Comparison of ENCODE assay signal across 28 cellular contexts in the genomic region with DNA sequence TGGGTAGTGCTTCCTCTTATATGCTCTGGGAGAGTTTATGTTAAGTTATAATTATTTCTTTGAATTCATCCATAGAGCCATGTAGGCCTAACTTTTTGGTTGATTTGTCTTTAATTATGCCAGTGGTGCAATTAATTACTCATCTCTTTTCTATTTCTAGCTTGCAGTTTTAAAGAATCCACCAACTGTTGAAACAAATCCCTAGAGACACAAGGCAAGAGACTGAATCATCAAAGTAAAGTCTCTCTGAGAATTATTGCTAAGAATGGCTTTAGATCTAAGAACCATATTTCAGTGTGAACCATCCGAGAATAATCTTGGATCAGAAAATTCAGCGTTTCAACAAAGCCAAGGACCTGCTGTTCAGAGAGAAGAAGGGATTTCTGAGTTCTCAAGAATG. TPM values are rescaled to one million over a fixed set of nuclear protein-coding genes. Genes with fewer than 3 reads are reported as not detected.
A peak's percentile ranks its signal among the peaks of the same experiment; 100 is the strongest.
DNase-seq lines count a peak whose midpoint lies in the region; ATAC-seq, FAIRE-seq and TF ChIP-seq lines count a peak whose summit lies in the region.
"Had no signal": no experiment of that assay in that cellular context is flagged by ENCODE, and none has a peak within 500 bp of the region (broad histone marks: within the 10 kb centered on the region; RNA-seq: fewer than 3 reads in every experiment).

No MANE protein-coding gene starts in this region.

- no peak for ATAC-seq in activated CD4-positive, alpha-beta T cell treated with anti-CD3 and anti-CD28 coated beads for 36 hours
- no peak for ATAC-seq in body of pancreas
- ATAC-seq: GM12878 had no signal

- H3K4me1 Mint-ChIP-seq in activated CD4-positive, alpha-beta T cell treated with anti-CD3 and anti-CD28 coated beads for 36 hours, result no peaks in the 10 kb centered on the region
- H3K4me1 Mint-ChIP-seq: CD14-positive monocyte had no signal

- H3K36me3 Mint-ChIP-seq in activated CD4-positive, alpha-beta T cell treated with anti-CD3 and anti-CD28 coated beads for 36 hours (ENCODE audit: low read depth), result no peaks in the 10 kb centered on the region
- H3K36me3 Mint-ChIP-seq: CD14-positive monocyte had no signal

- H3K27me3 Mint-ChIP-seq in activated CD4-positive, alpha-beta T cell treated with anti-CD3 and anti-CD28 coated beads for 36 hours, result peaks cover 13% of the 10 kb centered on the region
- H3K27me3 Mint-ChIP-seq: IgD-negative memory B cell had no signal

- H3K4me3 ChIP-seq in AG04449 (ENCODE audit: low read depth, low read length) (no peak overlapping the region), bronchial epithelial cell (ENCODE audit: low read depth, low read length) (no peak overlapping the region), body of pancreas (no peak overlapping the region)
- H3K4me3 ChIP-seq: GM12878, HAP-1 had no signal

- H3K27me3 ChIP-seq in bronchial epithelial cell (ENCODE audit: control insufficient read depth, insufficient read depth, low read length) (no peaks in the 10 kb centered on the region), body of pancreas (no peaks in the 10 kb centered on the region)

- TF ChIP-seq POLR2A in body of pancreas (IDR thresholded peaks at IDR 0.05), result no peak

- H3K9me3 Mint-ChIP-seq in activated CD4-positive, alpha-beta T cell treated with anti-CD3 and anti-CD28 coated beads for 36 hours (ENCODE audit: low read depth), result peaks cover 6% of the 10 kb centered on the region

- intact Hi-C loops in activated CD4-positive, alpha-beta T cell treated with anti-CD3 and anti-CD28 coated beads for 36 hours (cut with DNase I, micrococcal nuclease), result no loop called here
- intact Hi-C loops in body of pancreas (cut with DNase I), result no loop called here

- H3K27ac ChIP-seq in body of pancreas, result no peak overlapping the region
- H3K27ac ChIP-seq: HL-60 had no signal

- DNase-seq in AG04449 (ENCODE audit: low read depth, low spot score) (peak; percentile 28), GM03348 (ENCODE audit: low spot score) (peak; percentile 64), bronchial epithelial cell (ENCODE audit: low read depth) (peak; percentile 29), hepatic stellate cell (ENCODE audit: low spot score) (peak; percentile 38), GF-D8 (lab: John Stamatoyannopoulos, UW) (no peak), HCEC 1CT (no peak), body of pancreas (no peak)
- no peak for DNase-seq in activated CD4-positive, alpha-beta T cell treated with anti-CD3 and anti-CD28 coated beads for 36 hours
- DNase-seq: 8988T, COR-L47, DMS 273 treated with DMSO at 0.1 percent for 48 hours, DND-41, Kasumi-1, NCI-H1105 treated with DMSO at 0.1 percent for 48 hours, NCI-H187, NCI-H2107, NCI-H524, NCI-H82, SHP77, SK-N-SH had no signal

- peaks cover 0 to 4% (median 0%) of the 10 kb centered on the region in 3 donors for H3K9me3 ChIP-seq in body of pancreas
- H3K9me3 ChIP-seq: HAP-1, SK-N-SH had no signal

- FAIRE-seq in bronchial epithelial cell (lab: Jason Lieb, UNC), result no peak
- FAIRE-seq: GM12878 had no signal

- 40 to 47% methylated on average over 2 of the region's 2 CpGs for WGBS in body of pancreas, 2 donors

- no peak overlapping the region for H3K4me3 Mint-ChIP-seq in activated CD4-positive, alpha-beta T cell treated with anti-CD3 and anti-CD28 coated beads for 36 hours
- H3K4me3 Mint-ChIP-seq: CD14-positive monocyte, IgD-negative memory B cell had no signal

- no peak overlapping the region for H3K27ac Mint-ChIP-seq in activated CD4-positive, alpha-beta T cell treated with anti-CD3 and anti-CD28 coated beads for 36 hours
- H3K27ac Mint-ChIP-seq: CD14-positive monocyte had no signal

- no peaks in the 10 kb centered on the region for H3K4me1 ChIP-seq in body of pancreas
- H3K4me1 ChIP-seq: HAP-1 had no signal

- POLR2A ChIA-PET in AG04449 (lab: Yijun Ruan, JAX), result no interaction called here
- POLR2A ChIA-PET in activated CD4-positive, alpha-beta T cell treated with anti-CD3 and anti-CD28 coated beads for 36 hours (lab: Charles Lee), result no interaction called here

- CTCF ChIA-PET in AG04449 (lab: Yijun Ruan, JAX), result no interaction called here
- CTCF ChIA-PET in activated CD4-positive, alpha-beta T cell treated with anti-CD3 and anti-CD28 coated beads for 36 hours (lab: Charles Lee), result no interaction called here

- H3K36me3 ChIP-seq in bronchial epithelial cell (ENCODE audit: control insufficient read depth, insufficient read depth, low read length) (no peaks in the 10 kb centered on the region), body of pancreas (replicated peaks in 1 of 2; ENCODE audit: insufficient read depth in 1 of 2, low read depth in 2 of 2) (no peaks in the 10 kb centered on the region)
- H3K36me3 ChIP-seq: HAP-1 had no signal

- TF ChIP-seq CTCF in AG04449 (IDR thresholded peaks at IDR 0.05; ENCODE audit: insufficient read depth, low read length, missing control alignments) (no peak), bronchial epithelial cell (IDR thresholded peaks at IDR 0.05; ENCODE audit: insufficient read depth, low read length, severe bottlenecking) (no peak), body of pancreas (IDR thresholded peaks at IDR 0.05) (no peak)

RNA-seq across cellular contexts. Expression of a gene that starts 5.9 kb away (rescaled TPM):
- total RNA-seq in bronchial epithelial cell (6.5 and 6.8 TPM in 2 replicates), body of pancreas (1 to 10 TPM; 2.3 to 2.9 TPM)
- 10 to 100 TPM in 1 of 2 experiments, 1 to 10 TPM in 1; 9.8 to 13.0 TPM for total RNA-seq in activated CD4-positive, alpha-beta T cell treated with anti-CD3 and anti-CD28 coated beads for 36 hours

RNA-seq across cellular contexts. Expression of a gene that starts 7.1 kb away (rescaled TPM):
- total RNA-seq in bronchial epithelial cell, result 0.13 TPM in 1 of 2 replicates, not detected in the other
- not detected for total RNA-seq in activated CD4-positive, alpha-beta T cell treated with anti-CD3 and anti-CD28 coated beads for 36 hours
- total RNA-seq in body of pancreas, result not detected
- total RNA-seq: GM12878, HT1080, RPMI7951 had no signal

RNA-seq across cellular contexts. Expression of a gene that starts 33.1 kb away (rescaled TPM):
- total RNA-seq in bronchial epithelial cell (0.53 and 1.2 TPM in 2 replicates), body of pancreas (1 to 10 TPM; 2.1 to 2.6 TPM)
- 1 to 10 TPM; 4.4 to 5.0 TPM for total RNA-seq in activated CD4-positive, alpha-beta T cell treated with anti-CD3 and anti-CD28 coated beads for 36 hours
- total RNA-seq: G401, HT1080, RPMI7951 had no signal

RNA-seq across cellular contexts. Expression of a gene that starts 42.9 kb away (rescaled TPM):
- total RNA-seq in bronchial epithelial cell (11.1 and 13.8 TPM in 2 replicates), body of pancreas (1 to 10 TPM; 3.6 to 9.9 TPM)
- total RNA-seq in activated CD4-positive, alpha-beta T cell treated with anti-CD3 and anti-CD28 coated beads for 36 hours, result 1 to 10 TPM; 8.9 to 9.5 TPM

RNA-seq across cellular contexts. Expression of a gene that starts 51.5 kb away (rescaled TPM):
- total RNA-seq in bronchial epithelial cell, result 5.8 and 7.3 TPM in 2 replicates
- total RNA-seq in activated CD4-positive, alpha-beta T cell treated with anti-CD3 and anti-CD28 coated beads for 36 hours, result 1 to 10 TPM; 7.5 to 8.8 TPM
- 1 to 10 TPM; 2.1 to 3.3 TPM for total RNA-seq in body of pancreas
- total RNA-seq: G401 had no signal

Comparison
In these comparisons a context has a peak if more than half of its experiments do, and no peak if none do; other contexts are left out.
1. DNase-seq: peak in AG04449 (single experiment), GM03348 (single experiment), bronchial epithelial cell (single experiment) and hepatic stellate cell (single experiment); none in activated CD4-positive, alpha-beta T cell treated with anti-CD3 and anti-CD28 coated beads for 36 hours (single experiment), GF-D8 (single experiment), HCEC 1CT (single experiment) and body of pancreas (0 of 4).